In genomic region chr20:44637042-44637441, GRCh38 we compare ENCODE assay signal across 24 cellular contexts.
"Had no signal": no experiment of that assay in that cellular context is flagged by ENCODE, and none has a peak within 500 bp of the region (broad histone marks: within the 10 kb centered on the region; RNA-seq: fewer than 3 reads in every experiment).

No MANE protein-coding gene starts in this region.

- FAIRE-seq: astrocyte, endometrium, kidney had no signal

- ATAC-seq: activated CD8-positive, alpha-beta T cell treated with anti-CD3 and anti-CD28 coated beads, Interleukin-2, amount 10 ng/mL, durations not matched to agents 7 days and 5 days; activated T-cell treated with anti-CD3 and anti-CD28 coated beads, Interleukin-2, amount 50 U/mL, for 4 hours; esophagus mucosa; left lung; SK-N-SH treated with all-trans-retinoic acid at 6 μM for 48 hours; stimulated activated memory B cell treated with anti-CD40 and anti-IgM and Interleukin-4, amounts not matched to agents 10 μg/mL and 1 μg/mL and 100 μg/mL, for 72 hours; T-cell; upper lobe of right lung had no signal

- H3K4me3 ChIP-seq: adrenal gland, breast epithelium, left lung, ovary, sigmoid colon, upper lobe of right lung had no signal

- H3K36me3 ChIP-seq: adrenal gland, breast epithelium, ovary, upper lobe of right lung had no signal

- H3K27me3 ChIP-seq: adrenal gland, breast epithelium, left lung, ovary, sigmoid colon, upper lobe of right lung had no signal

- DNase-seq: activated CD4-positive, alpha-beta T cell treated with anti-CD3 and anti-CD28 coated beads, Interleukin-2, amount 10 ng/mL, durations not matched to agents 24 days and 14 days; activated CD8-positive, alpha-beta memory T cell treated with anti-CD3 and anti-CD28 coated beads, Interleukin-2, amount 50 U/mL, for 4 hours; activated CD8-positive, alpha-beta T cell treated with anti-CD3 and anti-CD28 coated beads, Interleukin-2, amount 10 ng/mL, durations not matched to agents 7 days and 5 days; activated effector memory CD4-positive, alpha-beta T cell treated with Interleukin-2 at 50 U/mL for 16 hours; activated naive CD4-positive, alpha-beta T cell treated with anti-CD3 and anti-CD28 coated beads, Interleukin-2, amount 10 ng/mL, durations not matched to agents 7 days and 5 days; activated T-cell treated with anti-CD3 and anti-CD28 coated beads, Interleukin-2, amount 50 U/mL, for 4 hours; adrenal gland; cerebellar nuclear complex; cortex of kidney; hippocampal formation; kidney; ovary; stimulated activated CD4-positive, alpha-beta T cell treated with anti-CD3 and anti-CD28 coated beads, Interleukin-4, amount 100 ng/mL, for 4 hours; T-cell; T1000; upper lobe of right lung had no signal

- H3K27ac ChIP-seq: left lung, ovary, upper lobe of right lung had no signal

- H3K9me3 ChIP-seq: adrenal gland, breast epithelium, left lung, ovary, sigmoid colon, upper lobe of right lung had no signal
